ENCODE assay signal across 9 cellular contexts in genomic region chr14:93648440-93649168, GRCh38.
DNase-seq lines count a peak whose midpoint lies in the region; ATAC-seq and TF ChIP-seq lines count a peak whose summit lies in the region.
"Had no signal": no experiment of that assay in that cellular context is flagged by ENCODE, and none has a peak within 500 bp of the region (broad histone marks: within the 10 kb centered on the region; RNA-seq: fewer than 3 reads in every experiment).

No MANE protein-coding gene starts in this region.

- peak; percentile 35 for DNase-seq in DMS53 (lab: John Stamatoyannopoulos, UW)
- DNase-seq in DMS53 treated with DMSO at 0.1 percent for 48 hours (lab: John Stamatoyannopoulos, UW; ENCODE audit: unreplicated experiment) = no peak
- DNase-seq in KBM-7 = peak; percentile 56
- peak; percentile 6 to 27 for DNase-seq in activated CD4-positive, alpha-beta T cell treated with anti-CD3 and anti-CD28 coated beads, Interleukin-2, amount 50 U/mL, for 48 hours
- no peak for DNase-seq in left lung
- no peak for DNase-seq in NCI-H187 (lab: John Stamatoyannopoulos, UW)
- no peak for DNase-seq in NCI-H1436 treated with DMSO at 0.1 percent for 48 hours (lab: John Stamatoyannopoulos, UW)
- no peak for DNase-seq in LoVo (ENCODE audit: low spot score)

- H3K36me3 ChIP-seq in left lung = no peaks in the 10 kb centered on the region
- H3K36me3 ChIP-seq: SJSA1 had no signal

- TF ChIP-seq CTCF in left lung (IDR thresholded peaks at IDR 0.05) = no peak

- no peaks in the 10 kb centered on the region for H3K9me3 ChIP-seq in left lung
- H3K9me3 ChIP-seq: SJSA1 had no signal

- no peak overlapping the region for H3K4me3 ChIP-seq in left lung
- H3K4me3 ChIP-seq: SJSA1 had no signal

- in situ Hi-C loops in KBM-7 (cut with MboI; ENCODE audit: low pct_unique_long_range_greater_than_20kb, low sequenced_read_pairs) = no loop called here

- peak; percentile 55 for ATAC-seq in left lung

- H3K4me1 ChIP-seq in left lung = no peaks in the 10 kb centered on the region
- H3K4me1 ChIP-seq: SJSA1 had no signal

- no peak overlapping the region for H3K27ac ChIP-seq in left lung
- H3K27ac ChIP-seq: SJSA1 had no signal

- H3K27me3 ChIP-seq in left lung = peaks cover 0 to 11% of the 10 kb centered on the region in 2 donors
- H3K27me3 ChIP-seq: SJSA1 had no signal

- intact Hi-C loops in left lung (cut with DNase I) = no loop called here

Comparison
In these comparisons a context has a peak if more than half of its experiments do, and no peak if none do; other contexts are left out.
1. DNase-seq: peak in DMS53 (single experiment), KBM-7 (single experiment) and activated CD4-positive, alpha-beta T cell treated with anti-CD3 and anti-CD28 coated beads, Interleukin-2, amount 50 U/mL, for 48 hours (2 of 2); none in DMS53 treated with DMSO at 0.1 percent for 48 hours (single experiment), left lung (0 of 2), NCI-H187 (0 of 2), NCI-H1436 treated with DMSO at 0.1 percent for 48 hours (single experiment) and LoVo (single experiment).